In genomic region chr9:78297672-78297961, GRCh38 we compare ENCODE assay signal across 8 cellular contexts. TPM values are rescaled to one million over a fixed set of nuclear protein-coding genes. Genes with fewer than 3 reads are reported as not detected.
DNase-seq lines count a peak whose midpoint lies in the region; ATAC-seq and TF ChIP-seq lines count a peak whose summit lies in the region.

No MANE protein-coding gene starts in this region.

- no peak for DNase-seq in ascending aorta (ENCODE audit: low spot score in 2 of 2)
- no peak for DNase-seq in lower lobe of right lung
- DNase-seq in NCI-H1105 treated with DMSO at 0.1 percent for 48 hours (lab: John Stamatoyannopoulos, UW) = no peak
- no peak for DNase-seq in NCI-H2029 treated with DMSO at 0.1 percent for 48 hours (lab: John Stamatoyannopoulos, UW)
- DNase-seq in UCSD-AML1 (lab: John Stamatoyannopoulos, UW; ENCODE audit: unreplicated experiment) = no peak
- no peak for DNase-seq in mucosa of gallbladder (ENCODE audit: low spot score)

- peak; percentile 39 for ATAC-seq in HG03097 (IDR thresholded peaks at IDR 0.05; ENCODE audit: low FRiP score, unreplicated experiment)
- ATAC-seq in lower lobe of right lung = no peak

- no peaks in the 10 kb centered on the region for H3K27me3 ChIP-seq in ascending aorta
- H3K27me3 ChIP-seq in lower lobe of right lung (ENCODE audit: low read depth) = peaks cover 39% of the 10 kb centered on the region

- H3K4me1 ChIP-seq in ascending aorta = peaks cover 4 to 9% of the 10 kb centered on the region in 2 donors
- peaks cover 28% of the 10 kb centered on the region for H3K4me1 ChIP-seq in lower lobe of right lung

- H3K9me3 ChIP-seq in ascending aorta (no peaks in the 10 kb centered on the region), lower lobe of right lung (no peaks in the 10 kb centered on the region)

- peak overlapping the region; percentile 83 for H3K4me3 ChIP-seq in GM08714 (ENCODE audit: low read length)
- peak overlapping the region; percentile 57 to 76 for H3K4me3 ChIP-seq in ascending aorta
- H3K4me3 ChIP-seq in lower lobe of right lung = peak overlapping the region; percentile 67

- H3K36me3 ChIP-seq in ascending aorta (no peaks in the 10 kb centered on the region), lower lobe of right lung (no peaks in the 10 kb centered on the region)

- no peak overlapping the region for H3K27ac ChIP-seq in ascending aorta
- H3K27ac ChIP-seq in lower lobe of right lung = no peak overlapping the region

- intact Hi-C loops in ascending aorta (cut with DNase I) (no loop called here), lower lobe of right lung (cut with DNase I) (no loop called here)

- no peak for TF ChIP-seq CTCF in ascending aorta (IDR thresholded peaks at IDR 0.05)
- TF ChIP-seq CTCF in lower lobe of right lung (IDR thresholded peaks at IDR 0.05) = no peak

RNA-seq across cellular contexts. Expression of gene PSAT1, which starts 0.7 kb away (rescaled TPM):
- 1.9 TPM for total RNA-seq in ascending aorta
- 10.4 TPM for total RNA-seq in lower lobe of right lung
- 2.4 TPM for total RNA-seq in mucosa of gallbladder
